In genomic region chr13:113034451-113035208, GRCh38 we compare ENCODE assay signal across 9 cellular contexts.
DNase-seq lines count a peak whose midpoint lies in the region; ATAC-seq and TF ChIP-seq lines count a peak whose summit lies in the region.
"Had no signal": no experiment of that assay in that cellular context is flagged by ENCODE, and none has a peak within 500 bp of the region (broad histone marks: within the 10 kb centered on the region; RNA-seq: fewer than 3 reads in every experiment).

No MANE protein-coding gene starts in this region.

- no peak for ATAC-seq in GM19324 (IDR thresholded peaks at IDR 0.05; ENCODE audit: low FRiP score, unreplicated experiment)

- WGBS in liver: 55% methylated on average over 35 of the region's 35 CpGs

- no peak overlapping the region for H3K27ac Mint-ChIP-seq in CD8-positive, alpha-beta memory T cell

- H3K4me3 ChIP-seq in LNCaP clone FGC (ENCODE audit: low read depth, low read length) (no peak overlapping the region), liver (ENCODE audit: low read depth in 1 of 3, low read length in 3 of 3) (no peak overlapping the region), vagina (no peak overlapping the region)
- H3K4me3 ChIP-seq in CD8-positive, alpha-beta memory T cell (ENCODE audit: low read length): no peak overlapping the region

- peak; percentile 90 for DNase-seq in AG20443 (ENCODE audit: low spot score)
- DNase-seq in LNCaP clone FGC (ENCODE audit: low read depth): peak; percentile 10
- DNase-seq in cerebellum (ENCODE audit: low spot score): peak; percentile 80
- DNase-seq in vagina (ENCODE audit: extremely low spot score in 2 of 2): no peak
- DNase-seq in effector CD8-positive, alpha-beta T cell (lab: John Stamatoyannopoulos, UW): no peak
- no peak for DNase-seq in CD8-positive, alpha-beta memory T cell

- H3K4me1 ChIP-seq in liver (ENCODE audit: control insufficient read depth in 4 of 4, insufficient read depth in 4 of 4, low read length in 3 of 4) (peaks cover 0 to 11% (median 5%) of the 10 kb centered on the region in 4 donors), vagina (peaks cover 7% of the 10 kb centered on the region)
- H3K4me1 ChIP-seq in CD8-positive, alpha-beta memory T cell (ENCODE audit: insufficient read depth, low read length): no peaks in the 10 kb centered on the region

- TF ChIP-seq POLR2A in vagina (IDR thresholded peaks at IDR 0.05): no peak

- H3K27me3 ChIP-seq in liver (ENCODE audit: control insufficient read depth in 4 of 4, insufficient read depth in 4 of 4, low read length in 3 of 4) (no peaks in the 10 kb centered on the region), vagina (no peaks in the 10 kb centered on the region)
- no peaks in the 10 kb centered on the region for H3K27me3 ChIP-seq in CD8-positive, alpha-beta memory T cell (ENCODE audit: insufficient read depth, low read length, poor library complexity, severe bottlenecking)

- H3K9me3 ChIP-seq in liver (ENCODE audit: control insufficient read depth in 4 of 4, low read length in 3 of 4) (no peaks in the 10 kb centered on the region), vagina (no peaks in the 10 kb centered on the region)
- H3K9me3 ChIP-seq in CD8-positive, alpha-beta memory T cell (ENCODE audit: low read length): no peaks in the 10 kb centered on the region

- intact Hi-C loops in vagina (cut with DNase I): no loop called here

- H3K36me3 ChIP-seq in liver (ENCODE audit: control insufficient read depth in 4 of 4, insufficient read depth in 3 of 4, low read depth in 1 of 4, low read length in 3 of 4) (no peaks in the 10 kb centered on the region), vagina (no peaks in the 10 kb centered on the region)
- no peaks in the 10 kb centered on the region for H3K36me3 ChIP-seq in CD8-positive, alpha-beta memory T cell (ENCODE audit: insufficient read depth, low read length)

- POLR2A ChIA-PET in CD8-positive, alpha-beta memory T cell (lab: Charles Lee): no interaction called here

- TF ChIP-seq RAD21 in liver (IDR thresholded peaks at IDR 0.05): peak; percentile 95

- peaks cover 0 to 2% (median 0%) of the 10 kb centered on the region in 3 donors for H3K4me1 Mint-ChIP-seq in CD8-positive, alpha-beta memory T cell
- H3K4me1 Mint-ChIP-seq: central memory CD8-positive, alpha-beta T cell had no signal

- H3K27me3 Mint-ChIP-seq in CD8-positive, alpha-beta memory T cell: peaks cover 0 to 2% of the 10 kb centered on the region in 2 donors
- H3K27me3 Mint-ChIP-seq: central memory CD8-positive, alpha-beta T cell had no signal

- H3K9ac ChIP-seq in liver (ENCODE audit: low read depth in 1 of 2, low read length in 2 of 2): no peak overlapping the region

- peaks cover 0 to 2% (median 0%) of the 10 kb centered on the region in 3 donors for H3K36me3 Mint-ChIP-seq in CD8-positive, alpha-beta memory T cell

- H3K27ac ChIP-seq in liver (ENCODE audit: low read depth in 1 of 2, low read length in 2 of 2) (no peak overlapping the region), vagina (no peak overlapping the region)
- no peak overlapping the region for H3K27ac ChIP-seq in CD8-positive, alpha-beta memory T cell (ENCODE audit: low read depth, low read length)

- CTCF ChIA-PET in CD8-positive, alpha-beta memory T cell (lab: Charles Lee): no interaction called here

- no peak overlapping the region for H3K4me3 Mint-ChIP-seq in CD8-positive, alpha-beta memory T cell
- H3K4me3 Mint-ChIP-seq: central memory CD8-positive, alpha-beta T cell had no signal

- TF ChIP-seq CTCF in LNCaP clone FGC (IDR thresholded peaks at IDR 0.05; ENCODE audit: control insufficient read depth, extremely low read depth, insufficient read depth): peak; percentile 68
- peak; percentile 77 for TF ChIP-seq CTCF in liver (IDR thresholded peaks at IDR 0.05; ENCODE audit: low read depth, low read length, missing input control)
- TF ChIP-seq CTCF in vagina (IDR thresholded peaks at IDR 0.05): peak; percentile 59 to 65 (median 64)

- H3K9me3 Mint-ChIP-seq in CD8-positive, alpha-beta memory T cell: no peaks in the 10 kb centered on the region
- H3K9me3 Mint-ChIP-seq: central memory CD8-positive, alpha-beta T cell had no signal

TF ChIP-seq in liver, 16 proteins besides CTCF, POLR2A, EP300 and RAD21:
- TF ChIP-seq RXRA (IDR thresholded peaks at IDR 0.05) (peak in 1 of 2 donors; percentile 34), ZBTB33 (IDR thresholded peaks at IDR 0.05) (no peak)

Comparison
In these comparisons a context has a peak if more than half of its experiments do, and no peak if none do; other contexts are left out.
1. DNase-seq: peak in AG20443 (single experiment), LNCaP clone FGC (single experiment) and cerebellum (single experiment); none in vagina (0 of 2), effector CD8-positive, alpha-beta T cell (single experiment) and CD8-positive, alpha-beta memory T cell (0 of 5).
2. Peak in every context shown above with its lines, with median percentiles within 50 percentile points of each other: CTCF ChIP-seq.